Comparison of ENCODE assay signal across 13 cellular contexts in the genomic region with DNA sequence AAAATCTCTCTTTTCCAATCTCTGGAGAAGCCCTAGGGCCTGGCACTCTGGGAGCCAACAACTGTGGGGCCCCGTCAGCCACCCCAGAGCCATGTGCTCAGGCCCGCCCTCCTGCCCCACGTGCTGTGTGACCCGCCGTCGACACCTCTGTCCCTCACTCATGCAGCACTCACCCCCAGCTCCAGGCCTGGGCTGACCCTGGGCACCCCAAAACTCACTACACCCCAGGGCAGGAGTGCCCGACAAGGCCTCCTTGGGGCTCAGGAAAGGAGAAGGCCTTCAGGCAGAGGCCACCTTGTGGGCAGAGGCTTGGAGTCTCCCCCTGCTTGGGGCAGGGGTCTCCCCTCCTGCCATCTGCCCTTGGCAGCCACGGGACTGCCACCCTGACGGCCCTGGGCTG. TPM values are rescaled to one million over a fixed set of nuclear protein-coding genes. Genes with fewer than 3 reads are reported as not detected.
DNase-seq lines count a peak whose midpoint lies in the region; ATAC-seq and TF ChIP-seq lines count a peak whose summit lies in the region.
"Had no signal": no experiment of that assay in that cellular context is flagged by ENCODE, and none has a peak within 500 bp of the region (broad histone marks: within the 10 kb centered on the region; RNA-seq: fewer than 3 reads in every experiment).

No MANE protein-coding gene starts in this region.

- H3K27me3 ChIP-seq in NT2/D1 (ENCODE audit: insufficient read depth, insufficient read length): no peaks in the 10 kb centered on the region
- H3K27me3 ChIP-seq in psoas muscle (ENCODE audit: insufficient read depth in 3 of 3, low read length in 2 of 3): peaks cover 0 to 3% (median 0%) of the 10 kb centered on the region in 3 donors
- no peaks in the 10 kb centered on the region for H3K27me3 ChIP-seq in uterus
- H3K27me3 ChIP-seq: SJCRH30, suprapubic skin had no signal

- no peak for TF ChIP-seq CTCF in endothelial cell (IDR thresholded peaks at IDR 0.05; ENCODE audit: unreplicated experiment)
- no peak for TF ChIP-seq CTCF in psoas muscle (IDR thresholded peaks at IDR 0.05)
- TF ChIP-seq CTCF in uterus (IDR thresholded peaks at IDR 0.05): no peak

- 81 to 92% (median 89%) methylated on average over 8 to 9 of the region's 9 CpGs for WGBS in psoas muscle, 3 donors

- peaks cover 2% of the 10 kb centered on the region for H3K36me3 Mint-ChIP-seq in activated CD4-positive, alpha-beta T cell treated with anti-CD3 and anti-CD28 coated beads, Interleukin-2, amount 10 ng/mL, durations not matched to agents 24 days and 14 days (ENCODE audit: low read depth)
- H3K36me3 Mint-ChIP-seq in endothelial cell (ENCODE audit: low read depth, unreplicated experiment): peaks cover 2% of the 10 kb centered on the region

- H3K4me1 ChIP-seq in NT2/D1 (ENCODE audit: insufficient read depth, insufficient read length) (peaks cover 50% of the 10 kb centered on the region), psoas muscle (peaks cover 42% of the 10 kb centered on the region), uterus (peaks cover 0 to 9% of the 10 kb centered on the region in 2 donors)

- H3K36me3 ChIP-seq in NT2/D1 (ENCODE audit: insufficient read depth, insufficient read length, low read length) (no peaks in the 10 kb centered on the region), psoas muscle (ENCODE audit: insufficient read depth in 1 of 2, low read depth in 1 of 2) (no peaks in the 10 kb centered on the region), uterus (no peaks in the 10 kb centered on the region)
- H3K36me3 ChIP-seq: sigmoid colon, SJCRH30, suprapubic skin had no signal

- no peak overlapping the region for H3K4me3 ChIP-seq in NT2/D1 (ENCODE audit: insufficient read length, low read depth)
- peak overlapping the region; percentile 70 for H3K4me3 ChIP-seq in psoas muscle
- H3K4me3 ChIP-seq in uterus: no peak overlapping the region
- H3K4me3 ChIP-seq: SJCRH30 had no signal

- H3K9me3 Mint-ChIP-seq in activated CD4-positive, alpha-beta T cell treated with anti-CD3 and anti-CD28 coated beads, Interleukin-2, amount 10 ng/mL, durations not matched to agents 24 days and 14 days: no peaks in the 10 kb centered on the region
- H3K9me3 Mint-ChIP-seq in endothelial cell (ENCODE audit: unreplicated experiment): no peaks in the 10 kb centered on the region
- H3K9me3 Mint-ChIP-seq: activated naive CD4-positive, alpha-beta T cell treated with anti-CD3 and anti-CD28 coated beads for 36 hours had no signal

- H3K27me3 Mint-ChIP-seq in activated CD4-positive, alpha-beta T cell treated with anti-CD3 and anti-CD28 coated beads, Interleukin-2, amount 10 ng/mL, durations not matched to agents 24 days and 14 days: no peaks in the 10 kb centered on the region
- peaks cover 17% of the 10 kb centered on the region for H3K27me3 Mint-ChIP-seq in endothelial cell (ENCODE audit: unreplicated experiment)

- peaks cover 7% of the 10 kb centered on the region for H3K4me1 Mint-ChIP-seq in activated CD4-positive, alpha-beta T cell treated with anti-CD3 and anti-CD28 coated beads, Interleukin-2, amount 10 ng/mL, durations not matched to agents 24 days and 14 days
- peaks cover 4% of the 10 kb centered on the region for H3K4me1 Mint-ChIP-seq in endothelial cell (ENCODE audit: unreplicated experiment)

- H3K27ac Mint-ChIP-seq in activated CD4-positive, alpha-beta T cell treated with anti-CD3 and anti-CD28 coated beads, Interleukin-2, amount 10 ng/mL, durations not matched to agents 24 days and 14 days: no peak overlapping the region
- H3K27ac Mint-ChIP-seq in endothelial cell (ENCODE audit: unreplicated experiment): peak overlapping the region; percentile 48
- H3K27ac Mint-ChIP-seq: activated naive CD4-positive, alpha-beta T cell treated with anti-CD3 and anti-CD28 coated beads for 36 hours had no signal

- H3K27ac ChIP-seq in psoas muscle (no peak overlapping the region), uterus (no peak overlapping the region)
- H3K27ac ChIP-seq: SJCRH30, suprapubic skin had no signal

- no peak for ATAC-seq in psoas muscle

- intact Hi-C loops in activated CD4-positive, alpha-beta T cell treated with anti-CD3 and anti-CD28 coated beads, Interleukin-2, amount 10 ng/mL, durations not matched to agents 24 days and 14 days (cut with micrococcal nuclease): no loop called here
- intact Hi-C loops in psoas muscle (cut with DNase I): no loop called here
- intact Hi-C loops in uterus (cut with DNase I; ENCODE audit: low total_unique reads): no loop called here

- H3K9ac ChIP-seq in NT2/D1 (ENCODE audit: insufficient read length, low read depth): peak overlapping the region; percentile 29

- H3K9me3 ChIP-seq in NT2/D1 (ENCODE audit: insufficient read depth, low read length) (no peaks in the 10 kb centered on the region), psoas muscle (no peaks in the 10 kb centered on the region), uterus (no peaks in the 10 kb centered on the region)
- H3K9me3 ChIP-seq: sigmoid colon, SJCRH30, suprapubic skin had no signal

- TF ChIP-seq POLR2A in uterus (IDR thresholded peaks at IDR 0.05): no peak

- DNase-seq in activated CD4-positive, alpha-beta T cell treated with anti-CD3 and anti-CD28 coated beads, Interleukin-2, amount 10 ng/mL, durations not matched to agents 24 days and 14 days: no peak
- DNase-seq in activated CD4-positive, alpha-beta T cell treated with anti-CD3 and anti-CD28 coated beads, Interleukin-2, amount 50 U/mL, for 48 hours: no peak
- DNase-seq in NT2/D1 (ENCODE audit: low read depth, low spot score) (no peak), endothelial cell (ENCODE audit: low spot score) (no peak), psoas muscle (peak in 1 of 2 donors; percentile 43), NCI-H69 (lab: John Stamatoyannopoulos, UW) (no peak), LoVo (ENCODE audit: low spot score) (no peak), uterus (no peak)
- DNase-seq: activated naive CD4-positive, alpha-beta T cell treated with anti-CD3 and anti-CD28 coated beads for 36 hours; NCI-H1436; SJCRH30 had no signal

- H3K4me3 Mint-ChIP-seq in activated CD4-positive, alpha-beta T cell treated with anti-CD3 and anti-CD28 coated beads, Interleukin-2, amount 10 ng/mL, durations not matched to agents 24 days and 14 days: peak overlapping the region; percentile 39
- H3K4me3 Mint-ChIP-seq in endothelial cell (ENCODE audit: unreplicated experiment): no peak overlapping the region

RNA-seq across cellular contexts. Expression of a gene that starts 5.7 kb away (rescaled TPM):
- 23.4 and 24.7 TPM in 2 replicates for total RNA-seq in activated CD4-positive, alpha-beta T cell treated with anti-CD3 and anti-CD28 coated beads, Interleukin-2, amount 10 ng/mL, durations not matched to agents 24 days and 14 days
- total RNA-seq in endothelial cell (ENCODE audit: unreplicated experiment) (23.2 TPM), psoas muscle (1 to 10 TPM; 3.3 to 7.2 (median 5.9) TPM), uterus (1 to 10 TPM in 2 of 4 donors, not detected in 2; 4.6 to 9.9 TPM)
- polyA plus RNA-seq in psoas muscle: 10 to 100 TPM in 1 of 3 donors, 1 to 10 TPM in 2; 2.0 to 11.2 (median 5.4) TPM

RNA-seq across cellular contexts. Expression of a gene that starts 6.0 kb away (rescaled TPM):
- total RNA-seq in activated CD4-positive, alpha-beta T cell treated with anti-CD3 and anti-CD28 coated beads, Interleukin-2, amount 10 ng/mL, durations not matched to agents 24 days and 14 days: 232 TPM in 2 replicates
- 289 TPM for total RNA-seq in endothelial cell (ENCODE audit: unreplicated experiment)
- 100 to 1,000 TPM; 358 to 494 (median 466) TPM for total RNA-seq in psoas muscle
- 100 to 1,000 TPM; 389 to 712 (median 679) TPM for polyA plus RNA-seq in psoas muscle
- 100 to 1,000 TPM in 1 of 4 donors, 10 to 100 TPM in 3; 24.1 to 168 (median 64.2) TPM for total RNA-seq in uterus

RNA-seq across cellular contexts. Expression of a gene that starts 8.9 kb away (rescaled TPM):
- total RNA-seq in activated CD4-positive, alpha-beta T cell treated with anti-CD3 and anti-CD28 coated beads, Interleukin-2, amount 10 ng/mL, durations not matched to agents 24 days and 14 days: 0.40 and 0.72 TPM in 2 replicates
- 19.9 TPM for total RNA-seq in endothelial cell (ENCODE audit: unreplicated experiment)
- total RNA-seq in psoas muscle: 1 to 10 TPM; 1.7 to 3.1 (median 3.0) TPM
- polyA plus RNA-seq in psoas muscle: 1 to 10 TPM; 1.6 to 3.7 (median 1.9) TPM
- 10 to 100 TPM in 1 of 4 donors, 1 to 10 TPM in 3; 1.2 to 12.6 (median 2.8) TPM for total RNA-seq in uterus
- total RNA-seq: activated naive CD4-positive, alpha-beta T cell treated with anti-CD3 and anti-CD28 coated beads for 36 hours; SJCRH30 had no signal

RNA-seq across cellular contexts. Expression of a gene that starts 25.5 kb away (rescaled TPM):
- total RNA-seq in activated CD4-positive, alpha-beta T cell treated with anti-CD3 and anti-CD28 coated beads, Interleukin-2, amount 10 ng/mL, durations not matched to agents 24 days and 14 days: 32.1 and 34.5 TPM in 2 replicates
- total RNA-seq in endothelial cell (ENCODE audit: unreplicated experiment) (84.5 TPM), psoas muscle (10 to 100 TPM; 13.0 to 18.6 (median 15.3) TPM), uterus (10 to 100 TPM; 17.7 to 80.6 (median 53.4) TPM)
- polyA plus RNA-seq in psoas muscle: 10 to 100 TPM; 10.9 to 19.2 (median 11.3) TPM

RNA-seq across cellular contexts. Expression of a gene that starts 54.7 kb away (rescaled TPM):
- total RNA-seq in activated CD4-positive, alpha-beta T cell treated with anti-CD3 and anti-CD28 coated beads, Interleukin-2, amount 10 ng/mL, durations not matched to agents 24 days and 14 days: 9.0 and 14.5 TPM in 2 replicates
- total RNA-seq in endothelial cell (ENCODE audit: unreplicated experiment): 5.1 TPM
- under 1 TPM in 3 of 4 donors, not detected in 1; 0.30 to 0.39 (median 0.32) TPM for total RNA-seq in psoas muscle
- under 1 TPM; 0.03 to 0.48 (median 0.09) TPM for polyA plus RNA-seq in psoas muscle
- total RNA-seq in uterus: 10 to 100 TPM in 1 of 4 donors, 1 to 10 TPM in 1, under 1 TPM in 1, not detected in 1; 0.26 to 16.2 (median 1.2) TPM
- total RNA-seq: SJCRH30 had no signal
